ENCODE assay signal across 34 cellular contexts in genomic region chr1:32421775-32422174, GRCh38. TPM values are rescaled to one million over a fixed set of nuclear protein-coding genes. Genes with fewer than 3 reads are reported as not detected.
"Had no signal": no experiment of that assay in that cellular context is flagged by ENCODE, and none has a peak within 500 bp of the region (broad histone marks: within the 10 kb centered on the region; RNA-seq: fewer than 3 reads in every experiment).

No MANE protein-coding gene starts in this region.

- H3K4me1 ChIP-seq: colonic mucosa had no signal

- H3K4me3 Mint-ChIP-seq: dendritic cell treated with granulocyte-macrophage colony-stimulating factor and Interleukin-4, amounts not matched to agents 40 ng/mL and 50 ng/mL, for 4 days; effector memory CD8-positive, alpha-beta T cell; endodermal cell had no signal

- H3K27ac ChIP-seq: colonic mucosa, coronary artery, dorsolateral prefrontal cortex, epithelial cell of prostate, esophagus muscularis mucosa, esophagus squamous epithelium, foreskin keratinocyte, gastrocnemius medialis, gastroesophageal sphincter, heart left ventricle, heart right ventricle, hepatocyte had no signal

- H3K79me2 ChIP-seq: hepatocyte had no signal

- H2AFZ ChIP-seq: hepatocyte had no signal

- H3K9me3 ChIP-seq: colonic mucosa, gastrocnemius medialis had no signal

- H3K27ac Mint-ChIP-seq: dendritic cell treated with granulocyte-macrophage colony-stimulating factor and Interleukin-4, amounts not matched to agents 40 ng/mL and 50 ng/mL, for 4 days; effector memory CD8-positive, alpha-beta T cell; endodermal cell had no signal

- FAIRE-seq: endometrium, endothelial cell of umbilical vein, frontal cortex had no signal

- H3K27me3 ChIP-seq: colonic mucosa, hepatocyte had no signal

- H3K9me3 Mint-ChIP-seq: dendritic cell treated with granulocyte-macrophage colony-stimulating factor and Interleukin-4, amounts not matched to agents 40 ng/mL and 50 ng/mL, for 4 days; effector memory CD8-positive, alpha-beta T cell had no signal

- H3K36me3 ChIP-seq: colonic mucosa, esophagus muscularis mucosa, esophagus squamous epithelium, gastrocnemius medialis, gastroesophageal sphincter, heart left ventricle, heart right ventricle had no signal

- ATAC-seq: effector memory CD8-positive, alpha-beta T cell; esophagus mucosa; foreskin keratinocyte; gastrocnemius medialis; gastroesophageal sphincter; heart left ventricle; heart right ventricle had no signal

- H3K4me3 ChIP-seq: colonic mucosa, coronary artery, dorsolateral prefrontal cortex, esophagus muscularis mucosa, esophagus squamous epithelium, gastrocnemius medialis, gastroesophageal sphincter, heart left ventricle, heart right ventricle, hepatocyte had no signal

- H3K4me2 ChIP-seq: hepatocyte had no signal

- DNase-seq: colonic mucosa; cortex of kidney; dorsolateral prefrontal cortex; effector CD4-positive, alpha-beta T cell; effector CD8-positive, alpha-beta T cell; effector memory CD4-positive, alpha-beta T cell; effector memory CD8-positive, alpha-beta T cell; endodermal cell; erythroblast; esophagus squamous epithelium; foreskin fibroblast; foreskin keratinocyte; foreskin melanocyte; gastrocnemius medialis; glutamatergic neuron; head of caudate nucleus; heart left ventricle; heart right ventricle; hippocampal formation had no signal

RNA-seq across cellular contexts. Expression of gene ZBTB8B, which starts 43.1 kb away (rescaled TPM):
- total RNA-seq: colonic mucosa, esophagus mucosa, esophagus squamous epithelium, fibroblast of lung, fibroblast of villous mesenchyme, gastrocnemius medialis, glomerular endothelial cell had no signal
- polyA plus RNA-seq: esophagus, fibroblast of lung, foreskin keratinocyte had no signal

RNA-seq across cellular contexts. Expression of gene TSSK3, which starts 59.4 kb away (rescaled TPM):
- total RNA-seq: epithelial cell of proximal tubule, foreskin keratinocyte had no signal
- polyA plus RNA-seq: foreskin keratinocyte had no signal
